8 cellular contexts compared by ENCODE assay signal in the genomic region with DNA sequence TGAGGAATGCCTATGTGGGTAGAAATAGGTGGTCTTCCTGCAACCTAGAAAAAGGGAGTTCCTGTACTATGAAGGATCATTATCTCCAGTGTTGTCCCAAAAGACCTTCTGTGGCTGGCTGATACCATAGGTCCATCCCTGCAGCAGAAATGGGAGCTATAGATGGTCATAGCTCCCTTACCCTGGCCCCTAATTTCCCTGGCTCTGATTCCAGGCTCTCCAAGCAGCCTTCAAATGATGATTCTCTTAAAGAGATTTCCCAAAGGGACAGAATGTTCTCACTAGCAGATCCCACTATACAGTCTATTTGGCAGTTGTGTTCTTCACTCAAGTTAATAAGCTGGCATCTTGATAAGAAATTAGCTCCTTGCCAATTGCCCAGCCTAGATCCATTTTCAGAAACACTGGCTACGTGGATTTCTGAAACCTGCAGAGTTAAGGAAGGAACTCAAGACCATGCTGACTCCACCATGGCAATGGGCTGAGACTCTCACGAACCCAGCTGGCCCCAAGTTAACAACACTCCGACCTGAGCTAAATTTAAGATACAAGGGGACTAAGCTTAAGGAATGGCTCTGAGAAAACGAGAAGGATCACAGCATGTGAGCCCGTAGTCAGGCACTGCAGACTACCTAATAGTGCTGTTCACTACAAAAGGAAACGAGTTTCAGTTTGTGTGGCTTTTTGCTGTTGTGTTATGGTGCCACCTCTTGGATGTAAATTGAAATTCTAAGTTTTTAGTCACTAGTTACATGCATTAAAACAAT. TPM values are rescaled to one million over a fixed set of nuclear protein-coding genes. Genes with fewer than 3 reads are reported as not detected.
DNase-seq lines count a peak whose midpoint lies in the region; ATAC-seq and TF ChIP-seq lines count a peak whose summit lies in the region.

No MANE protein-coding gene starts in this region.

- DNase-seq in DMS153 (lab: John Stamatoyannopoulos, UW), result peak; percentile 0
- peak in 52 of 76 experiments; percentile 7 to 76 (median 42) for DNase-seq in HUDEP-2 (lab: John Stamatoyannopoulos, UW; ENCODE audit: unreplicated experiment in 76 of 76)
- DNase-seq in RWPE2 (ENCODE audit: low spot score), result no peak
- DNase-seq in inferior parietal cortex (ENCODE audit: extremely low spot score), result peak; percentile 71
- DNase-seq in stimulated activated CD4-positive, alpha-beta T cell treated with anti-CD3 and anti-CD28 coated beads, Interleukin-4, amount 100 ng/mL, for 24 hours, result peak; percentile 30

- peaks cover 11% of the 10 kb centered on the region for H3K36me3 ChIP-seq in RWPE2 (ENCODE audit: low read depth)

- H3K4me1 ChIP-seq in RWPE2 (ENCODE audit: insufficient read depth, poor library complexity, severe bottlenecking), result peaks cover 2% of the 10 kb centered on the region

- no peaks in the 10 kb centered on the region for H3K27me3 ChIP-seq in RWPE2 (ENCODE audit: insufficient read depth, poor library complexity, severe bottlenecking)

- H3K9me3 ChIP-seq in RWPE2 (ENCODE audit: severe bottlenecking), result no peaks in the 10 kb centered on the region

- no peaks in the 10 kb centered on the region for H3K9me3 Mint-ChIP-seq in brain

- H3K27ac ChIP-seq in RWPE2 (ENCODE audit: poor library complexity, severe bottlenecking), result no peak overlapping the region

- H3K36me3 Mint-ChIP-seq in brain, result peaks cover 4% of the 10 kb centered on the region

- ATAC-seq in GM19351 (IDR thresholded peaks at IDR 0.05; ENCODE audit: unreplicated experiment) (peak; percentile 86), RWPE2 (ENCODE audit: low read depth) (peak; percentile 80), GM18858 (IDR thresholded peaks at IDR 0.05; ENCODE audit: unreplicated experiment) (no peak)

- H3K4me1 Mint-ChIP-seq in brain, result peaks cover 7% of the 10 kb centered on the region

- peak overlapping the region; percentile 24 for H3K4me3 ChIP-seq in RWPE2 (ENCODE audit: severe bottlenecking)

- H3K4me3 Mint-ChIP-seq in brain, result peak overlapping the region in 4 of 5 experiments; percentile 45 to 75 (median 52)

- H3K27me3 Mint-ChIP-seq in brain, result no peaks in the 10 kb centered on the region

- peak overlapping the region; percentile 4 to 89 (median 84) for H3K27ac Mint-ChIP-seq in brain

- TF ChIP-seq CTCF in RWPE2 (IDR thresholded peaks at IDR 0.05; ENCODE audit: poor library complexity, severe bottlenecking), result peak; percentile 97
- TF ChIP-seq CTCF in brain (conservative IDR thresholded peaks at IDR 0.05), result peak; percentile 65 to 67

RNA-seq across cellular contexts. Expression of a gene that starts 11.4 kb away (rescaled TPM):
- polyA plus RNA-seq in brain (ENCODE audit: insufficient read depth, low read depth, low replicate concordance), result 18.9 TPM

RNA-seq across cellular contexts. Expression of a gene that starts 14.1 kb away (rescaled TPM):
- 22.6 TPM for polyA plus RNA-seq in brain (ENCODE audit: insufficient read depth, low read depth, low replicate concordance)

RNA-seq across cellular contexts. Expression of a gene that starts 47.6 kb away (rescaled TPM):
- polyA plus RNA-seq in brain (ENCODE audit: insufficient read depth, low read depth, low replicate concordance), result 12.1 TPM
